In the genomic region with DNA sequence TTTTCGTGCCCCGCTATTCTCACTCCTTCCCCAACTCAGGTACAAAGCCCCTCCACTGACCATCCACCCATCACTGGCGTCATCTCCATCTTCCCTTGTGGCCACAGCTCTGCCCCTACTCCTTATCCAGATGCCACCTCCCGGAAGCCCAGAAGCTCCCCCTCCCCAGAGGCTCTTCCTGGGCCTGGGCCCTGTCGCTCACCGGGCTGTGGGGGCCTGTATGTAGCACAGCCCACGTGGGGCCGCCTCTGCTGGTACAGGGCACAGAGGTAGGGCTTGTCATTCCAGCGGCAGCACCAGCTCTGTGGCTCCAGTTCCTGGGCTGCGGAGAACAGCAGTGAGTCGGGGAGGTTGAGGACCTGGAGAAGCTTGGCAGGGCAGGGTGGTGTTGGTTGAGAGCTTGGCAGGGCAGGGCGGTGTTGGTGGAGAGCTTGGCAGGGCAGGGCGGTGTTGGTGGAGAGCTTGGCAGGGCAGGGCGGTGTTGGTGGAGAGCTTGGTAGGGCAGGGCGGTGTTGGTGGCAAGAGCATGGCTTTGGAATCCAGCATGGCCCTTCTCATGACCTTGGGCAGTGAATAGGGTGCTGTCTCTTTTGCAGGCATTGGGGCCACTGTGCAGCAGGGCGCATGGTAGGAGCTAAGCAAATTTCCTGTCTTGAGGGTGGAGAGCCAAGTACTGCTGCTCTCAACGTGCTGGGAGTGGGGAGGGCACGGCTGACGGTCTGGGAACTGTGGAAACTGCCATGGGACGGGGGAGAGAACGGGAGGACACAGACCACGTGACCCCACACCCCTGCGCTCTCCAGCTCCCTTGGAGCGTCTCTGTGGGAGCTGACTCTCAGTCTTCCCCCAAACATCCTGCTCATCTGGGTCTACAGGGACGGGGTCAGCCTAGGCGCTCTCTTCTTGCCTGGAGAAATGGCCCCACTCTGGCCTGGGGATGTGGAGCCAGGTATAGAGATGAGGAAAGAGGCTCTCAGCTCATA, we compare ENCODE assay signal across 26 cellular contexts. TPM values are rescaled to one million over a fixed set of nuclear protein-coding genes. Genes with fewer than 3 reads are reported as not detected.
DNase-seq lines count a peak whose midpoint lies in the region; ATAC-seq and TF ChIP-seq lines count a peak whose summit lies in the region.
"Had no signal": no experiment of that assay in that cellular context is flagged by ENCODE, and none has a peak within 500 bp of the region (broad histone marks: within the 10 kb centered on the region; RNA-seq: fewer than 3 reads in every experiment).

No MANE protein-coding gene starts in this region.

- TF ChIP-seq CTCF in activated CD8-positive, alpha-beta T cell treated with anti-CD3 and anti-CD28 coated beads for 36 hours (IDR thresholded peaks at IDR 0.05), result no peak
- TF ChIP-seq CTCF in osteoblast (IDR thresholded peaks at IDR 0.05; ENCODE audit: extremely low read depth, low read depth, low read length) (no peak), adrenal gland (IDR thresholded peaks at IDR 0.05) (no peak)

- H3K79me2 ChIP-seq in osteoblast (ENCODE audit: insufficient read depth, low read length), result no peaks in the 10 kb centered on the region

- no peak overlapping the region for H2AFZ ChIP-seq in osteoblast (ENCODE audit: low read length)

- no peaks in the 10 kb centered on the region for H4K20me1 ChIP-seq in osteoblast (ENCODE audit: insufficient read depth, low read length)

- no peaks in the 10 kb centered on the region for H3K4me1 ChIP-seq in osteoblast (ENCODE audit: insufficient read depth, low read length)
- no peaks in the 10 kb centered on the region for H3K4me1 ChIP-seq in adrenal gland (replicated peaks in 1 of 2)
- H3K4me1 ChIP-seq: pancreas, suprapubic skin had no signal

- no peak overlapping the region for H3K27ac Mint-ChIP-seq in activated CD8-positive, alpha-beta T cell treated with anti-CD3 and anti-CD28 coated beads for 36 hours
- H3K27ac Mint-ChIP-seq in activated CD8-positive, alpha-beta T cell treated with anti-CD3 and anti-CD28 coated beads, Interleukin-2, amount 10 ng/mL, durations not matched to agents 7 days and 5 days, result no peak overlapping the region
- H3K27ac Mint-ChIP-seq: activated T-cell treated with anti-CD3 and anti-CD28 coated beads, Interleukin-2, amount 50 U/mL, for 24 hours; brain; CD4-positive, alpha-beta memory T cell; natural killer cell treated with Interleukin-12 subunit alpha and Interleukin-12 subunit beta and Interleukin-15 and Interleukin-18, amount 100 ng/mL, for 72 hours had no signal

- no peak overlapping the region for H3K4me3 ChIP-seq in osteoblast (ENCODE audit: insufficient read depth, low read length)
- no peak overlapping the region for H3K4me3 ChIP-seq in adrenal gland
- H3K4me3 ChIP-seq: pancreas, skin epidermis, suprapubic skin, upper lobe of left lung had no signal

- no peak overlapping the region for H3K4me2 ChIP-seq in osteoblast (ENCODE audit: insufficient read depth, low read length)
- H3K4me2 ChIP-seq: KMS-11 had no signal

- CTCF ChIA-PET in activated CD8-positive, alpha-beta T cell treated with anti-CD3 and anti-CD28 coated beads for 36 hours (lab: Charles Lee), result interaction anchor here (1.3 kb wide), 1 partner anchor 130 kb away, joined by 3 read pairs; no protein-coding TSS in a partner anchor
- CTCF ChIA-PET in activated CD8-positive, alpha-beta T cell treated with anti-CD3 and anti-CD28 coated beads, Interleukin-2, amount 10 ng/mL, durations not matched to agents 7 days and 5 days (lab: Charles Lee), result no interaction called here

- H3K9me3 ChIP-seq in osteoblast (ENCODE audit: low read depth, low read length) (no peaks in the 10 kb centered on the region), adrenal gland (replicated peaks in 1 of 3) (no peaks in the 10 kb centered on the region)
- H3K9me3 ChIP-seq: pancreas, suprapubic skin, upper lobe of left lung had no signal

- no peak overlapping the region for H3K4me3 Mint-ChIP-seq in activated CD8-positive, alpha-beta T cell treated with anti-CD3 and anti-CD28 coated beads for 36 hours
- H3K4me3 Mint-ChIP-seq in activated CD8-positive, alpha-beta T cell treated with anti-CD3 and anti-CD28 coated beads, Interleukin-2, amount 10 ng/mL, durations not matched to agents 7 days and 5 days, result no peak overlapping the region
- H3K4me3 Mint-ChIP-seq: activated T-cell treated with anti-CD3 and anti-CD28 coated beads, Interleukin-2, amount 50 U/mL, for 24 hours; brain; natural killer cell treated with Interleukin-12 subunit alpha and Interleukin-12 subunit beta and Interleukin-15 and Interleukin-18, amount 100 ng/mL, for 72 hours had no signal

- H3K9me3 Mint-ChIP-seq in activated CD8-positive, alpha-beta T cell treated with anti-CD3 and anti-CD28 coated beads for 36 hours, result no peaks in the 10 kb centered on the region
- H3K9me3 Mint-ChIP-seq in activated CD8-positive, alpha-beta T cell treated with anti-CD3 and anti-CD28 coated beads, Interleukin-2, amount 10 ng/mL, durations not matched to agents 7 days and 5 days (ENCODE audit: insufficient read depth), result no peaks in the 10 kb centered on the region
- H3K9me3 Mint-ChIP-seq: activated T-cell treated with anti-CD3 and anti-CD28 coated beads, Interleukin-2, amount 50 U/mL, for 24 hours; CD4-positive, alpha-beta memory T cell; natural killer cell treated with Interleukin-12 subunit alpha and Interleukin-12 subunit beta and Interleukin-15 and Interleukin-18, amount 100 ng/mL, for 72 hours had no signal

- no peaks in the 10 kb centered on the region for H3K4me1 Mint-ChIP-seq in activated CD8-positive, alpha-beta T cell treated with anti-CD3 and anti-CD28 coated beads for 36 hours (ENCODE audit: low read depth)
- peaks cover 3% of the 10 kb centered on the region for H3K4me1 Mint-ChIP-seq in activated CD8-positive, alpha-beta T cell treated with anti-CD3 and anti-CD28 coated beads, Interleukin-2, amount 10 ng/mL, durations not matched to agents 7 days and 5 days (ENCODE audit: low read depth)
- H3K4me1 Mint-ChIP-seq: brain; CD4-positive, alpha-beta memory T cell had no signal

- H3K36me3 ChIP-seq in osteoblast (ENCODE audit: insufficient read depth, low read length) (no peaks in the 10 kb centered on the region), adrenal gland (replicated peaks in 1 of 2) (no peaks in the 10 kb centered on the region)
- H3K36me3 ChIP-seq: pancreas, suprapubic skin, upper lobe of left lung had no signal

- DNase-seq in activated CD8-positive, alpha-beta T cell treated with anti-CD3 and anti-CD28 coated beads for 36 hours, result peak; percentile 1
- DNase-seq in activated CD8-positive, alpha-beta T cell treated with anti-CD3 and anti-CD28 coated beads, Interleukin-2, amount 10 ng/mL, durations not matched to agents 7 days and 5 days, result no peak
- DNase-seq in HuH-7.5 (ENCODE audit: low spot score), result peak; percentile 4
- peak; percentile 85 for DNase-seq in osteoblast (ENCODE audit: insufficient read length, low spot score, missing footprints)
- no peak for DNase-seq in stimulated activated CD8-positive, alpha-beta memory T cell treated with anti-CD3 and anti-CD28 coated beads, Interleukin-4, amount 100 ng/mL, for 48 hours
- DNase-seq in adrenal gland, result no peak
- DNase-seq: activated CD4-positive, alpha-beta T cell treated with anti-CD3 and anti-CD28 coated beads for 48 hours; activated effector memory CD4-positive, alpha-beta T cell treated with anti-CD3 and anti-CD28 coated beads, Interleukin-2, amount 50 U/mL, for 16 hours; activated T-cell treated with anti-CD3 and anti-CD28 coated beads, Interleukin-2, amount 50 U/mL, for 24 hours; CD4-positive, alpha-beta memory T cell; mammary epithelial cell; NCI-H1436 treated with DMSO at 0.1 percent for 48 hours; pancreas; retina; SHP77 treated with DMSO at 0.1 percent for 48 hours; stimulated activated naive CD4-positive, alpha-beta T cell treated with Interleukin-2 at 50 U/mL for 16 hours had no signal

- ATAC-seq in activated CD8-positive, alpha-beta T cell treated with anti-CD3 and anti-CD28 coated beads for 36 hours, result no peak
- ATAC-seq in activated CD8-positive, alpha-beta T cell treated with anti-CD3 and anti-CD28 coated beads, Interleukin-2, amount 10 ng/mL, durations not matched to agents 7 days and 5 days, result no peak
- peak; percentile 6 for ATAC-seq in esophagus mucosa
- ATAC-seq in GM19395 (IDR thresholded peaks at IDR 0.05; ENCODE audit: unreplicated experiment), result no peak
- ATAC-seq: natural killer cell treated with Interleukin-12 subunit alpha and Interleukin-12 subunit beta and Interleukin-15 and Interleukin-18, amount 100 ng/mL, for 72 hours; Panc1; pancreas had no signal

- no peaks in the 10 kb centered on the region for H3K36me3 Mint-ChIP-seq in activated CD8-positive, alpha-beta T cell treated with anti-CD3 and anti-CD28 coated beads for 36 hours (ENCODE audit: low read depth)
- no peaks in the 10 kb centered on the region for H3K36me3 Mint-ChIP-seq in activated CD8-positive, alpha-beta T cell treated with anti-CD3 and anti-CD28 coated beads, Interleukin-2, amount 10 ng/mL, durations not matched to agents 7 days and 5 days (ENCODE audit: low read depth)
- H3K36me3 Mint-ChIP-seq: brain; CD4-positive, alpha-beta memory T cell; natural killer cell treated with Interleukin-12 subunit alpha and Interleukin-12 subunit beta and Interleukin-15 and Interleukin-18, amount 100 ng/mL, for 72 hours had no signal

- POLR2A ChIA-PET in activated CD8-positive, alpha-beta T cell treated with anti-CD3 and anti-CD28 coated beads for 36 hours (lab: Charles Lee), result no interaction called here
- POLR2A ChIA-PET in activated CD8-positive, alpha-beta T cell treated with anti-CD3 and anti-CD28 coated beads, Interleukin-2, amount 10 ng/mL, durations not matched to agents 7 days and 5 days (lab: Charles Lee), result no interaction called here

- peaks cover 37% of the 10 kb centered on the region for H3K27me3 Mint-ChIP-seq in activated CD8-positive, alpha-beta T cell treated with anti-CD3 and anti-CD28 coated beads for 36 hours
- peaks cover 29% of the 10 kb centered on the region for H3K27me3 Mint-ChIP-seq in activated CD8-positive, alpha-beta T cell treated with anti-CD3 and anti-CD28 coated beads, Interleukin-2, amount 10 ng/mL, durations not matched to agents 7 days and 5 days (ENCODE audit: low read depth)
- H3K27me3 Mint-ChIP-seq: brain had no signal

- no peak for TF ChIP-seq POLR2A in adrenal gland (IDR thresholded peaks at IDR 0.05)

- intact Hi-C loops in activated CD8-positive, alpha-beta T cell treated with anti-CD3 and anti-CD28 coated beads for 36 hours (cut with micrococcal nuclease), result no loop called here
- intact Hi-C loops in adrenal gland (cut with DNase I), result no loop called here

- H3K27ac ChIP-seq in osteoblast (ENCODE audit: low read depth, low read length), result no peak overlapping the region
- H3K27ac ChIP-seq in adrenal gland, result no peak overlapping the region
- H3K27ac ChIP-seq: KMS-11, pancreas, skin epidermis, suprapubic skin, upper lobe of left lung had no signal

- peaks cover 12% of the 10 kb centered on the region for H3K27me3 ChIP-seq in osteoblast (ENCODE audit: insufficient read depth, low read length)
- peaks cover 5% of the 10 kb centered on the region for H3K27me3 ChIP-seq in adrenal gland
- H3K27me3 ChIP-seq: pancreas had no signal

- WGBS in adrenal gland, 4 donors, result 84 to 94% (median 89%) methylated on average over 17 to 26 of the region's 26 CpGs

RNA-seq across cellular contexts. Expression of a gene that starts 43.4 kb away (rescaled TPM):
- under 1 TPM; 0.20 to 0.65 TPM for total RNA-seq in activated CD8-positive, alpha-beta T cell treated with anti-CD3 and anti-CD28 coated beads for 36 hours
- total RNA-seq in activated CD8-positive, alpha-beta T cell treated with anti-CD3 and anti-CD28 coated beads, Interleukin-2, amount 10 ng/mL, durations not matched to agents 7 days and 5 days, result 1 to 10 TPM in 1 of 2 experiments, under 1 TPM in 1; 0.53 to 1.7 TPM
- total RNA-seq in esophagus mucosa, result 34.9 TPM
- 0.36 and 1.2 TPM in 2 replicates for total RNA-seq in osteoblast
- 1 to 10 TPM in 6 of 8 donors, under 1 TPM in 2; 0.78 to 8.9 (median 3.0) TPM for total RNA-seq in adrenal gland
- 10 to 100 TPM in 2 of 3 donors, 1 to 10 TPM in 1; 1.7 to 20.2 (median 16.6) TPM for polyA plus RNA-seq in adrenal gland
- total RNA-seq: HT1080 had no signal

RNA-seq across cellular contexts. Expression of a gene that starts 47.6 kb away (rescaled TPM):
- total RNA-seq in activated CD8-positive, alpha-beta T cell treated with anti-CD3 and anti-CD28 coated beads for 36 hours, result under 1 TPM; 0.20 to 0.31 TPM
- total RNA-seq in activated CD8-positive, alpha-beta T cell treated with anti-CD3 and anti-CD28 coated beads, Interleukin-2, amount 10 ng/mL, durations not matched to agents 7 days and 5 days, result under 1 TPM in 1 of 2 experiments, not detected in 1; 0.05 TPM
- total RNA-seq in esophagus mucosa, result 43.5 TPM
- total RNA-seq in osteoblast, result not detected in 2 replicates
- under 1 TPM in 3 of 8 donors, not detected in 5; 0.04 to 0.14 (median 0.04) TPM for total RNA-seq in adrenal gland
- polyA plus RNA-seq in adrenal gland, result under 1 TPM in 2 of 3 donors, not detected in 1; 0.03 to 0.16 TPM
- total RNA-seq: CD4-positive, alpha-beta memory T cell; mammary epithelial cell; suprapubic skin had no signal
- polyA plus RNA-seq: CD4-positive, alpha-beta memory T cell; mammary epithelial cell had no signal

Comparison
In these comparisons a context has a peak if more than half of its experiments do, and no peak if none do; other contexts are left out.
1. DNase-seq: peak in activated CD8-positive, alpha-beta T cell treated with anti-CD3 and anti-CD28 coated beads for 36 hours (single experiment), HuH-7.5 (single experiment) and osteoblast (single experiment); none in activated CD8-positive, alpha-beta T cell treated with anti-CD3 and anti-CD28 coated beads, Interleukin-2, amount 10 ng/mL, durations not matched to agents 7 days and 5 days (single experiment), stimulated activated CD8-positive, alpha-beta memory T cell treated with anti-CD3 and anti-CD28 coated beads, Interleukin-4, amount 100 ng/mL, for 48 hours (single experiment) and adrenal gland (0 of 7).
2. RNA of a gene that starts 47.6 kb away (total RNA-seq): 43.5 TPM in esophagus mucosa (single experiment); 0.20 to 0.31 TPM in activated CD8-positive, alpha-beta T cell treated with anti-CD3 and anti-CD28 coated beads for 36 hours, 0.05 TPM in activated CD8-positive, alpha-beta T cell treated with anti-CD3 and anti-CD28 coated beads, Interleukin-2, amount 10 ng/mL, durations not matched to agents 7 days and 5 days, 0.04 to 0.14 TPM in adrenal gland and not detected in osteoblast; every median in the first group is over 10 times any median in the second.